Comparison of ENCODE assay signal across 2 cellular contexts in genomic region chr9:2727966-2728613, GRCh38.
TF ChIP-seq lines count a peak whose summit lies in the region.

No MANE protein-coding gene starts in this region.

TF ChIP-seq in GM23338, 12 proteins besides CTCF, POLR2A, EP300 and RAD21:
- TF ChIP-seq ETS1 (IDR thresholded peaks at IDR 0.05): no peak

TF ChIP-seq in endothelial cell of umbilical vein, 7 proteins besides CTCF, POLR2A, EP300 and RAD21:
- no peak for TF ChIP-seq FOS (IDR thresholded peaks at IDR 0.05; ENCODE audit: borderline replicate concordance, insufficient read depth, low read length)
